In genomic region chr22:38238519-38239051, GRCh38 we compare ENCODE assay signal across 12 cellular contexts. TPM values are rescaled to one million over a fixed set of nuclear protein-coding genes. Genes with fewer than 3 reads are reported as not detected.
A peak's percentile ranks its signal among the peaks of the same experiment; 100 is the strongest.
DNase-seq lines count a peak whose midpoint lies in the region; ATAC-seq, FAIRE-seq and TF ChIP-seq lines count a peak whose summit lies in the region.
"Had no signal": no experiment of that assay in that cellular context is flagged by ENCODE, and none has a peak within 500 bp of the region (broad histone marks: within the 10 kb centered on the region; RNA-seq: fewer than 3 reads in every experiment).

No MANE protein-coding gene starts in this region.

- H3K27ac ChIP-seq in astrocyte (ENCODE audit: low read depth, low read length) (peak overlapping the region; percentile 99), cardiac muscle cell (peak overlapping the region; percentile 43)

- TF ChIP-seq CTCF in astrocyte (IDR thresholded peaks at IDR 0.05; ENCODE audit: insufficient read depth, low read depth, low read length) (no peak), cardiac muscle cell (IDR thresholded peaks at IDR 0.05; ENCODE audit: low read depth, low read length) (no peak)

- no peaks in the 10 kb centered on the region for H3K9me3 ChIP-seq in astrocyte (ENCODE audit: insufficient read depth, low read depth, low read length)
- H3K9me3 ChIP-seq in cardiac muscle cell (ENCODE audit: low read depth), result no peaks in the 10 kb centered on the region

- H3K4me3 Mint-ChIP-seq in astrocyte (ENCODE audit: unreplicated experiment), result peak overlapping the region; percentile 47
- H3K4me3 Mint-ChIP-seq in T-helper 2 cell treated with Interferon-gamma antibody and Interleukin-4, amounts not matched to agents 5 μg/mL and 100 μg/mL, for 36 hours, result no peak overlapping the region
- H3K4me3 Mint-ChIP-seq: activated naive CD8-positive, alpha-beta T cell treated with anti-CD3 and anti-CD28 coated beads, Interleukin-2, amount 10 ng/mL, durations not matched to agents 7 days and 5 days had no signal

- no peaks in the 10 kb centered on the region for H3K9me3 Mint-ChIP-seq in astrocyte (ENCODE audit: unreplicated experiment)
- H3K9me3 Mint-ChIP-seq in T-helper 2 cell treated with Interferon-gamma antibody and Interleukin-4, amounts not matched to agents 5 μg/mL and 100 μg/mL, for 36 hours, result no peaks in the 10 kb centered on the region
- H3K9me3 Mint-ChIP-seq: activated naive CD8-positive, alpha-beta T cell treated with anti-CD3 and anti-CD28 coated beads, Interleukin-2, amount 10 ng/mL, durations not matched to agents 7 days and 5 days had no signal

- H2AFZ ChIP-seq in astrocyte (ENCODE audit: low read depth, low read length), result no peak overlapping the region

- H3K4me1 ChIP-seq in astrocyte (ENCODE audit: insufficient read depth, low read length) (peaks cover 39% of the 10 kb centered on the region), cardiac muscle cell (ENCODE audit: low read depth) (peaks cover 21% of the 10 kb centered on the region)

- no peak overlapping the region for H3K4me3 ChIP-seq in astrocyte (ENCODE audit: insufficient read depth, low read depth, low read length)
- no peak overlapping the region for H3K4me3 ChIP-seq in cardiac muscle cell

- peak overlapping the region; percentile 99 for H3K27ac Mint-ChIP-seq in astrocyte (ENCODE audit: unreplicated experiment)
- H3K27ac Mint-ChIP-seq in T-helper 2 cell treated with Interferon-gamma antibody and Interleukin-4, amounts not matched to agents 5 μg/mL and 100 μg/mL, for 36 hours, result no peak overlapping the region
- H3K27ac Mint-ChIP-seq: activated naive CD8-positive, alpha-beta T cell treated with anti-CD3 and anti-CD28 coated beads, Interleukin-2, amount 10 ng/mL, durations not matched to agents 7 days and 5 days had no signal

- intact Hi-C loops in sciatic nerve (cut with DNase I), result no loop called here

- H3K36me3 Mint-ChIP-seq in astrocyte (ENCODE audit: low read depth, unreplicated experiment), result peaks cover 28% of the 10 kb centered on the region
- peaks cover 3% of the 10 kb centered on the region for H3K36me3 Mint-ChIP-seq in T-helper 2 cell treated with Interferon-gamma antibody and Interleukin-4, amounts not matched to agents 5 μg/mL and 100 μg/mL, for 36 hours (ENCODE audit: low read depth)

- peaks cover 43% of the 10 kb centered on the region for H3K79me2 ChIP-seq in astrocyte (ENCODE audit: insufficient read depth, low read length)

- ATAC-seq in sciatic nerve (peak; percentile 1), HG02885 (IDR thresholded peaks at IDR 0.05; ENCODE audit: poor library complexity, unreplicated experiment) (no peak), HG02981 (IDR thresholded peaks at IDR 0.05; ENCODE audit: unreplicated experiment) (no peak)

- H3K4me1 Mint-ChIP-seq in astrocyte (ENCODE audit: low read depth, unreplicated experiment), result peaks cover 34% of the 10 kb centered on the region
- no peaks in the 10 kb centered on the region for H3K4me1 Mint-ChIP-seq in T-helper 2 cell treated with Interferon-gamma antibody and Interleukin-4, amounts not matched to agents 5 μg/mL and 100 μg/mL, for 36 hours (ENCODE audit: low read depth)
- H3K4me1 Mint-ChIP-seq: activated naive CD8-positive, alpha-beta T cell treated with anti-CD3 and anti-CD28 coated beads, Interleukin-2, amount 10 ng/mL, durations not matched to agents 7 days and 5 days had no signal

- peaks cover 2% of the 10 kb centered on the region for H4K20me1 ChIP-seq in astrocyte (ENCODE audit: insufficient read depth, low read length)

- no peaks in the 10 kb centered on the region for H3K27me3 Mint-ChIP-seq in astrocyte (ENCODE audit: low read depth, unreplicated experiment)
- no peaks in the 10 kb centered on the region for H3K27me3 Mint-ChIP-seq in T-helper 2 cell treated with Interferon-gamma antibody and Interleukin-4, amounts not matched to agents 5 μg/mL and 100 μg/mL, for 36 hours (ENCODE audit: low read depth)
- H3K27me3 Mint-ChIP-seq: activated naive CD8-positive, alpha-beta T cell treated with anti-CD3 and anti-CD28 coated beads, Interleukin-2, amount 10 ng/mL, durations not matched to agents 7 days and 5 days had no signal

- peak overlapping the region; percentile 90 for H3K9ac ChIP-seq in astrocyte (ENCODE audit: low read length)

- H3K36me3 ChIP-seq in astrocyte (ENCODE audit: insufficient read depth, low read length) (peaks cover 9% of the 10 kb centered on the region), cardiac muscle cell (no peaks in the 10 kb centered on the region)

- H3K4me2 ChIP-seq in astrocyte (ENCODE audit: low read length), result peak overlapping the region; percentile 83

- H3K27me3 ChIP-seq in astrocyte (ENCODE audit: insufficient read depth, low read length) (no peaks in the 10 kb centered on the region), cardiac muscle cell (no peaks in the 10 kb centered on the region)

- FAIRE-seq in astrocyte (lab: Jason Lieb, UNC), result no peak

- DNase-seq in Ammon's horn (ENCODE audit: low spot score) (peak; percentile 61), astrocyte (ENCODE audit: low read depth) (no peak), cardiac muscle cell (ENCODE audit: low read depth in 1 of 2, low spot score in 1 of 2) (peak in 1 of 2 donors; percentile 68), sciatic nerve (ENCODE audit: low spot score) (no peak), NCI-H2081 (lab: John Stamatoyannopoulos, UW) (no peak)
- no peak for DNase-seq in T-helper 2 cell treated with Interferon-gamma antibody and Interleukin-4, amounts not matched to agents 5 μg/mL and 100 μg/mL, for 36 hours (ENCODE audit: low spot score)
- DNase-seq: activated CD4-positive, alpha-beta T cell treated with anti-CD3 and anti-CD28 coated beads for 48 hours; activated naive CD8-positive, alpha-beta T cell treated with anti-CD3 and anti-CD28 coated beads, Interleukin-2, amount 10 ng/mL, durations not matched to agents 7 days and 5 days; NCI-H187 treated with DMSO at 0.1 percent for 48 hours; RPMI8226 had no signal

RNA-seq across cellular contexts. Expression of gene TMEM184B, which starts 34.2 kb away (rescaled TPM):
- total RNA-seq in astrocyte, result 109 and 114 TPM in 2 replicates
- total RNA-seq in cardiac muscle cell, result 65.7 and 70.3 TPM in 2 replicates
- 59.6 and 68.8 TPM in 2 replicates for polyA plus RNA-seq in cardiac muscle cell
- total RNA-seq in sciatic nerve, result 72.7 TPM

RNA-seq across cellular contexts. Expression of gene MAFF, which starts 36.8 kb away (rescaled TPM):
- total RNA-seq in astrocyte, result 12.0 and 18.2 TPM in 2 replicates
- 3.6 and 4.1 TPM in 2 replicates for total RNA-seq in cardiac muscle cell
- 2.9 and 4.3 TPM in 2 replicates for polyA plus RNA-seq in cardiac muscle cell
- total RNA-seq in sciatic nerve, result 67.6 TPM

RNA-seq across cellular contexts. Expression of gene PLA2G6, which starts 57.0 kb away (rescaled TPM):
- total RNA-seq in astrocyte, result 9.7 and 10.0 TPM in 2 replicates
- total RNA-seq in cardiac muscle cell, result 26.1 and 41.5 TPM in 2 replicates
- polyA plus RNA-seq in cardiac muscle cell, result 30.9 and 38.7 TPM in 2 replicates
- 53.7 TPM for total RNA-seq in sciatic nerve
